In the genomic region with DNA sequence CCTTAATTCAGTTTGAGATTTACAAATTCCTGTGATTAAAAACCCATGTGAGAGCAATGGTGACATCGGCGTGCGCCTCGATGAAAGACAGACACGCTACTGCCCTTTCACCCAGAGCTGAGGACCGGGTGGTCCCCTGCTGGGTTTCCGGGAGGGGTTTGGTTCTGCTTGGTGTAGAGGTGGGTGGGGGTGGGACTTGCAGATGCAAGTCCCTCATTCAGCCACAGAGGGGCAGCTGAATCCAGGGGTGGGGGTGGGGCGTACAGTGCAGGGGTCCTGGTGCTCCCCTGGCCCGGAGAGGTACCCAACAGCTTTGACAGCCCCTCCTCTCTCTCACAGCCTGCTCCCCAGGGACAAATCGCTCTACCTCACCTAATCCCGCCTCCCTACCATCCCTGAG, we compare ENCODE assay signal across 1 cellular context.
TF ChIP-seq lines count a peak whose summit lies in the region.

No MANE protein-coding gene starts in this region.

TF ChIP-seq in SK-N-SH, 30 proteins besides CTCF, POLR2A, EP300 and RAD21 (continued from another document):
- TF ChIP-seq EZH2phosphoT487 (IDR thresholded peaks at IDR 0.05; ENCODE audit: borderline replicate concordance, low read depth) (no peak), POLR2AphosphoS5 (IDR thresholded peaks at IDR 0.05; ENCODE audit: low read depth, low read length) (no peak), NFIC (IDR thresholded peaks at IDR 0.05; ENCODE audit: borderline replicate concordance) (no peak), YY1 (IDR thresholded peaks at IDR 0.05; ENCODE audit: low read depth) (no peak), CHD2 (IDR thresholded peaks at IDR 0.05; ENCODE audit: low read length, partially characterized antibody) (no peak), FOXM1 (IDR thresholded peaks at IDR 0.05; ENCODE audit: low read depth) (no peak)
- TF ChIP-seq, protein P1, sequence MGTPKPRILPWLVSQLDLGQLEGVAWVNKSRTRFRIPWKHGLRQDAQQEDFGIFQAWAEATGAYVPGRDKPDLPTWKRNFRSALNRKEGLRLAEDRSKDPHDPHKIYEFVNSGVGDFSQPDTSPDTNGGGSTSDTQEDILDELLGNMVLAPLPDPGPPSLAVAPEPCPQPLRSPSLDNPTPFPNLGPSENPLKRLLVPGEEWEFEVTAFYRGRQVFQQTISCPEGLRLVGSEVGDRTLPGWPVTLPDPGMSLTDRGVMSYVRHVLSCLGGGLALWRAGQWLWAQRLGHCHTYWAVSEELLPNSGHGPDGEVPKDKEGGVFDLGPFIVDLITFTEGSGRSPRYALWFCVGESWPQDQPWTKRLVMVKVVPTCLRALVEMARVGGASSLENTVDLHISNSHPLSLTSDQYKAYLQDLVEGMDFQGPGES (IDR thresholded peaks at IDR 0.05; ENCODE audit: low read depth, low read length) = no peak
- TF ChIP-seq, protein P2, sequence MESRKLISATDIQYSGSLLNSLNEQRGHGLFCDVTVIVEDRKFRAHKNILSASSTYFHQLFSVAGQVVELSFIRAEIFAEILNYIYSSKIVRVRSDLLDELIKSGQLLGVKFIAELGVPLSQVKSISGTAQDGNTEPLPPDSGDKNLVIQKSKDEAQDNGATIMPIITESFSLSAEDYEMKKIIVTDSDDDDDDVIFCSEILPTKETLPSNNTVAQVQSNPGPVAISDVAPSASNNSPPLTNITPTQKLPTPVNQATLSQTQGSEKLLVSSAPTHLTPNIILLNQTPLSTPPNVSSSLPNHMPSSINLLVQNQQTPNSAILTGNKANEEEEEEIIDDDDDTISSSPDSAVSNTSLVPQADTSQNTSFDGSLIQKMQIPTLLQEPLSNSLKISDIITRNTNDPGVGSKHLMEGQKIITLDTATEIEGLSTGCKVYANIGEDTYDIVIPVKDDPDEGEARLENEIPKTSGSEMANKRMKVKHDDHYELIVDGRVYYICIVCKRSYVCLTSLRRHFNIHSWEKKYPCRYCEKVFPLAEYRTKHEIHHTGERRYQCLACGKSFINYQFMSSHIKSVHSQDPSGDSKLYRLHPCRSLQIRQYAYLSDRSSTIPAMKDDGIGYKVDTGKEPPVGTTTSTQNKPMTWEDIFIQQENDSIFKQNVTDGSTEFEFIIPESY (IDR thresholded peaks at IDR 0.05; ENCODE audit: borderline replicate concordance, low read depth) = no peak
